In genomic region chr9:120385606-120386389, GRCh38 we compare ENCODE assay signal across 18 cellular contexts.
DNase-seq lines count a peak whose midpoint lies in the region; ATAC-seq, FAIRE-seq and TF ChIP-seq lines count a peak whose summit lies in the region.
"Had no signal": no experiment of that assay in that cellular context is flagged by ENCODE, and none has a peak within 500 bp of the region (broad histone marks: within the 10 kb centered on the region; RNA-seq: fewer than 3 reads in every experiment).

No MANE protein-coding gene starts in this region.

- no peaks in the 10 kb centered on the region for H3K9me3 ChIP-seq in astrocyte (ENCODE audit: insufficient read depth, low read depth, low read length)
- no peaks in the 10 kb centered on the region for H3K9me3 ChIP-seq in right lobe of liver
- no peaks in the 10 kb centered on the region for H3K9me3 ChIP-seq in prostate gland
- H3K9me3 ChIP-seq: SK-N-SH had no signal

- intact Hi-C loops in right lobe of liver (cut with DNase I) = no loop called here
- intact Hi-C loops in prostate gland (cut with DNase I) = no loop called here

- DNase-seq in LNCaP clone FGC (ENCODE audit: low read depth) (no peak), astrocyte (ENCODE audit: low read depth) (no peak), right lobe of liver (peak in 1 of 3 donors; percentile 39), prostate gland (ENCODE audit: low spot score) (no peak), DMS79 treated with DMSO at 0.1 percent for 48 hours (lab: John Stamatoyannopoulos, UW) (no peak)
- DNase-seq in activated CD4-positive, alpha-beta T cell treated with anti-CD3 and anti-CD28 coated beads, Interleukin-2, amount 50 U/mL, for 4 hours = no peak
- no peak for DNase-seq in stimulated activated CD4-positive, alpha-beta T cell treated with anti-CD3 and anti-CD28 coated beads, Interleukin-4, amount 100 ng/mL, for 24 hours
- DNase-seq: ACHN; C1 segment of cervical spinal cord; H9; IMR-90; NCI-H1048; NCI-H526 treated with DMSO at 0.1 percent for 48 hours; NK-92 treated with Interleukin-12 subunit alpha and Interleukin-12 subunit beta, amount 100 ng/mL, for 24 hours; OCI-M1 had no signal

- TF ChIP-seq CTCF in LNCaP clone FGC (IDR thresholded peaks at IDR 0.05; ENCODE audit: control insufficient read depth, extremely low read depth, insufficient read depth) (no peak), astrocyte (IDR thresholded peaks at IDR 0.05; ENCODE audit: insufficient read depth, low read depth, low read length) (no peak), right lobe of liver (IDR thresholded peaks at IDR 0.05) (no peak), prostate gland (IDR thresholded peaks at IDR 0.05) (no peak)

- H3K27me3 Mint-ChIP-seq in astrocyte (ENCODE audit: low read depth, unreplicated experiment) = no peaks in the 10 kb centered on the region

- no peaks in the 10 kb centered on the region for H3K9me3 Mint-ChIP-seq in astrocyte (ENCODE audit: unreplicated experiment)
- H3K9me3 Mint-ChIP-seq: H9 had no signal

- no peak overlapping the region for H3K27ac Mint-ChIP-seq in astrocyte (ENCODE audit: unreplicated experiment)

- peaks cover 18% of the 10 kb centered on the region for H3K4me1 ChIP-seq in astrocyte (ENCODE audit: insufficient read depth, low read length)
- H3K4me1 ChIP-seq in right lobe of liver = peaks cover 0 to 69% (median 31%) of the 10 kb centered on the region in 4 donors
- peaks cover 9% of the 10 kb centered on the region for H3K4me1 ChIP-seq in prostate gland (replicated peaks)

- H3K4me1 Mint-ChIP-seq in astrocyte (ENCODE audit: low read depth, unreplicated experiment) = no peaks in the 10 kb centered on the region

- no peak overlapping the region for H3K4me3 Mint-ChIP-seq in astrocyte (ENCODE audit: unreplicated experiment)
- H3K4me3 Mint-ChIP-seq: H9 had no signal

- peaks cover 10% of the 10 kb centered on the region for H3K36me3 Mint-ChIP-seq in astrocyte (ENCODE audit: low read depth, unreplicated experiment)

- no peaks in the 10 kb centered on the region for H3K79me2 ChIP-seq in astrocyte (ENCODE audit: insufficient read depth, low read length)

- WGBS in right lobe of liver (ENCODE audit: insufficient coverage, low coverage, low lambda C conversion rate, missing lambda C conversion rate) = 76% methylated on average over 12 of the region's 16 CpGs
- WGBS in prostate gland = 80% methylated on average over 16 of the region's 16 CpGs

- H3K9ac ChIP-seq in astrocyte (ENCODE audit: low read length) = no peak overlapping the region
- H3K9ac ChIP-seq: SK-N-SH had no signal

- H3K27me3 ChIP-seq in astrocyte (ENCODE audit: insufficient read depth, low read length) (no peaks in the 10 kb centered on the region), right lobe of liver (no peaks in the 10 kb centered on the region), prostate gland (replicated peaks; ENCODE audit: insufficient read depth) (no peaks in the 10 kb centered on the region)

- H4K20me1 ChIP-seq in astrocyte (ENCODE audit: insufficient read depth, low read length) = no peaks in the 10 kb centered on the region

- FAIRE-seq in astrocyte (lab: Jason Lieb, UNC) = no peak

- H3K27ac ChIP-seq in astrocyte (ENCODE audit: low read depth, low read length) (no peak overlapping the region), right lobe of liver (peak overlapping the region; percentile 79 to 97 (median 88)), prostate gland (peak overlapping the region; percentile 46)
- H3K27ac ChIP-seq: HL-60 had no signal

- H3K4me3 ChIP-seq in LNCaP clone FGC (ENCODE audit: low read depth, low read length) = 0 out of 2 replicates have a peak overlapping the region, but pooled peaks have one; percentile 3
- H3K4me3 ChIP-seq in astrocyte (ENCODE audit: insufficient read depth, low read depth, low read length) = no peak overlapping the region
- H3K4me3 ChIP-seq in right lobe of liver = peak overlapping the region in 2 of 3 donors; percentile 32 to 36
- no peak overlapping the region for H3K4me3 ChIP-seq in prostate gland

- H3K4me2 ChIP-seq in astrocyte (ENCODE audit: low read length) = peak overlapping the region; percentile 1
- H3K4me2 ChIP-seq: SK-N-SH had no signal

- TF ChIP-seq POLR2A in right lobe of liver (IDR thresholded peaks at IDR 0.05) (no peak), prostate gland (IDR thresholded peaks at IDR 0.05) (no peak)

- ATAC-seq in right lobe of liver (no peak), HG02642 (IDR thresholded peaks at IDR 0.05; ENCODE audit: poor library complexity, unreplicated experiment) (no peak)

- no peak overlapping the region for H2AFZ ChIP-seq in astrocyte (ENCODE audit: low read depth, low read length)

- H3K36me3 ChIP-seq in astrocyte (ENCODE audit: insufficient read depth, low read length) (peaks cover 4% of the 10 kb centered on the region), right lobe of liver (peaks cover 0 to 6% (median 0%) of the 10 kb centered on the region in 4 donors), prostate gland (no peaks in the 10 kb centered on the region)

Comparison
In these comparisons a context has a peak if more than half of its experiments do, and no peak if none do; other contexts are left out.
1. H3K4me3 ChIP-seq: peak in LNCaP clone FGC (single experiment) and right lobe of liver (2 of 3); none in astrocyte (single experiment) and prostate gland (0 of 2).